10 cellular contexts compared by ENCODE assay signal in the genomic region with DNA sequence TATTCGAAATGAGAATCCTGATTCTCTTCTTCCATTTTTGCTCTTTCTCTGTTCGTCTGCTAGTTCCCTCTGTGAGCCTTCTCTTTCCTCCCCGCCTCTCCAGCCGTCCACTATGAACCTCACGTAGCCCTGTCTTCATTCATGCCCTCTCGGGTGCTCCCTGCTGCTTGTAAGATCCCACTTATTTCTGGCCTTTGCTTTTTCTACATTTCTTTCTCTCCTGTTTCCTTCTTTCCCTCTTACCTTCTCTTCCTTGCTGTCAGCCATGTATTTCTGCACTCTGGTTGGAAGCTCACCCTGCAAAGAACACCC.
DNase-seq lines count a peak whose midpoint lies in the region; ATAC-seq and TF ChIP-seq lines count a peak whose summit lies in the region.
"Had no signal": no experiment of that assay in that cellular context is flagged by ENCODE, and none has a peak within 500 bp of the region (broad histone marks: within the 10 kb centered on the region; RNA-seq: fewer than 3 reads in every experiment).

No MANE protein-coding gene starts in this region.

- H3K9me3 Mint-ChIP-seq in T-cell = no peaks in the 10 kb centered on the region
- H3K9me3 Mint-ChIP-seq: activated CD8-positive, alpha-beta T cell treated with anti-CD3 and anti-CD28 coated beads for 36 hours had no signal

- no peak overlapping the region for H2AK5ac ChIP-seq in mesendoderm (ENCODE audit: low read length)

- peaks cover 30 to 31% of the 10 kb centered on the region in 2 donors for H3K27me3 Mint-ChIP-seq in T-cell

- H3K9me3 ChIP-seq in ectodermal cell (ENCODE audit: control insufficient read depth, low read length) (no peaks in the 10 kb centered on the region), tibial artery (no peaks in the 10 kb centered on the region)
- H3K9me3 ChIP-seq: mucosa of descending colon had no signal

- no peak overlapping the region for H4K8ac ChIP-seq in mesendoderm (ENCODE audit: low read depth, low read length)

- DNase-seq in M059J (ENCODE audit: low read depth) (peak; percentile 61), mesendoderm (peak; percentile 42), tibial artery (no peak), T-cell (no peak), amygdala (lab: John Stamatoyannopoulos, UW) (no peak), SHP77 (lab: John Stamatoyannopoulos, UW) (no peak), 8988T (no peak)
- DNase-seq: activated CD8-positive, alpha-beta T cell treated with anti-CD3 and anti-CD28 coated beads for 36 hours had no signal

- H3K4me1 ChIP-seq in ectodermal cell (ENCODE audit: control insufficient read depth, insufficient read depth, low read length) = peaks cover 34% of the 10 kb centered on the region
- H3K4me1 ChIP-seq in mesendoderm (ENCODE audit: control insufficient read depth, low read depth, low read length) = peaks cover 33% of the 10 kb centered on the region
- H3K4me1 ChIP-seq in tibial artery = peaks cover 0 to 75% (median 57%) of the 10 kb centered on the region in 4 donors

- peak overlapping the region; percentile 96 for H3K4ac ChIP-seq in mesendoderm (ENCODE audit: low read depth, low read length)

- H3K18ac ChIP-seq in mesendoderm (ENCODE audit: low read length) = peak overlapping the region; percentile 96

- no peak for TF ChIP-seq CTCF in tibial artery (IDR thresholded peaks at IDR 0.05)

- H3K27ac ChIP-seq in ectodermal cell (ENCODE audit: insufficient read depth, low read depth, low read length, poor library complexity, severe bottlenecking) (peak overlapping the region; percentile 68), mesendoderm (ENCODE audit: low read depth, low read length) (peak overlapping the region; percentile 27), tibial artery (peak overlapping the region; percentile 79 to 82)

- 68 to 79% methylated on average over 6 of the region's 6 CpGs for WGBS in ectodermal cell, 2 experiments
- no CpG with 5 or more reads among the region's 6 CpGs for WGBS in mesendoderm (ENCODE audit: extremely low coverage, insufficient coverage, low lambda C conversion rate)

- H3K23ac ChIP-seq in mesendoderm (ENCODE audit: low read length) = no peak overlapping the region

- peak overlapping the region; percentile 59 for H3K56ac ChIP-seq in mesendoderm (ENCODE audit: low read length)

- peak overlapping the region; percentile 8 for H3K9ac ChIP-seq in mesendoderm (ENCODE audit: low read length)

- H3K36me3 Mint-ChIP-seq in T-cell = no peaks in the 10 kb centered on the region

- H3K36me3 ChIP-seq in ectodermal cell (ENCODE audit: control insufficient read depth, insufficient read depth, low read length) = no peaks in the 10 kb centered on the region
- no peaks in the 10 kb centered on the region for H3K36me3 ChIP-seq in mesendoderm (ENCODE audit: control insufficient read depth, insufficient read depth, low read length)
- H3K36me3 ChIP-seq in tibial artery = no peaks in the 10 kb centered on the region

- H3K4me3 ChIP-seq in ectodermal cell (ENCODE audit: insufficient read depth, low read depth, low read length) = no peak overlapping the region
- H3K4me3 ChIP-seq in mesendoderm (ENCODE audit: low read length) = no peak overlapping the region
- H3K4me3 ChIP-seq in tibial artery = peak overlapping the region; percentile 27 to 43
- H3K4me3 ChIP-seq: mucosa of descending colon had no signal

- peak overlapping the region; percentile 20 for H2BK15ac ChIP-seq in mesendoderm (replicated peaks; ENCODE audit: low read depth)

- no peak overlapping the region for H4K5ac ChIP-seq in mesendoderm (ENCODE audit: low read length)

- no peak for ATAC-seq in T-cell (replicated peaks in 1 of 4)
- ATAC-seq: activated CD8-positive, alpha-beta T cell treated with anti-CD3 and anti-CD28 coated beads for 36 hours had no signal

- CTCF ChIA-PET in T-cell (lab: Charles Lee) = no interaction called here

- H3K79me1 ChIP-seq in mesendoderm (ENCODE audit: low read length) = peaks cover 4% of the 10 kb centered on the region

- no peak overlapping the region for H3K4me3 Mint-ChIP-seq in T-cell
- H3K4me3 Mint-ChIP-seq: activated CD8-positive, alpha-beta T cell treated with anti-CD3 and anti-CD28 coated beads for 36 hours had no signal

- H2BK120ac ChIP-seq in mesendoderm (ENCODE audit: low read depth, low read length) = peak overlapping the region; percentile 30

- intact Hi-C loops in tibial artery (cut with DNase I; ENCODE audit: low total_unique reads) = no loop called here

- H2BK5ac ChIP-seq in mesendoderm (ENCODE audit: low read length) = peak overlapping the region; percentile 52

- H3K4me1 Mint-ChIP-seq in T-cell = no peaks in the 10 kb centered on the region

- peaks cover 6% of the 10 kb centered on the region for H3K79me2 ChIP-seq in mesendoderm (ENCODE audit: control insufficient read depth, insufficient read depth, low read length)

- no peaks in the 10 kb centered on the region for H3K27me3 ChIP-seq in ectodermal cell (ENCODE audit: control insufficient read depth, insufficient read depth, low read length, poor library complexity, severe bottlenecking)
- H3K27me3 ChIP-seq in mesendoderm (ENCODE audit: insufficient read depth, low read length, poor library complexity) = no peaks in the 10 kb centered on the region
- H3K27me3 ChIP-seq in tibial artery = no peaks in the 10 kb centered on the region

- H3K4me2 ChIP-seq in mesendoderm (ENCODE audit: low read length) = no peak overlapping the region

- POLR2A ChIA-PET in T-cell (lab: Charles Lee) = no interaction called here

- no peak overlapping the region for H3K27ac Mint-ChIP-seq in T-cell
- H3K27ac Mint-ChIP-seq: activated CD8-positive, alpha-beta T cell treated with anti-CD3 and anti-CD28 coated beads for 36 hours had no signal

Comparison
In these comparisons a context has a peak if more than half of its experiments do, and no peak if none do; other contexts are left out.
1. DNase-seq: peak in M059J (single experiment) and mesendoderm (single experiment); none in tibial artery (0 of 2), T-cell (0 of 34), amygdala (0 of 56), SHP77 (0 of 2) and 8988T (single experiment).
2. H3K27ac ChIP-seq: peak in every context shown above with its lines; median percentile 80 in tibial artery; 68 in ectodermal cell; 27 in mesendoderm.
3. H3K4me3 ChIP-seq: peak in tibial artery (2 of 2); none in ectodermal cell (single experiment) and mesendoderm (single experiment).